Comparison of ENCODE assay signal across 8 cellular contexts in the genomic region with DNA sequence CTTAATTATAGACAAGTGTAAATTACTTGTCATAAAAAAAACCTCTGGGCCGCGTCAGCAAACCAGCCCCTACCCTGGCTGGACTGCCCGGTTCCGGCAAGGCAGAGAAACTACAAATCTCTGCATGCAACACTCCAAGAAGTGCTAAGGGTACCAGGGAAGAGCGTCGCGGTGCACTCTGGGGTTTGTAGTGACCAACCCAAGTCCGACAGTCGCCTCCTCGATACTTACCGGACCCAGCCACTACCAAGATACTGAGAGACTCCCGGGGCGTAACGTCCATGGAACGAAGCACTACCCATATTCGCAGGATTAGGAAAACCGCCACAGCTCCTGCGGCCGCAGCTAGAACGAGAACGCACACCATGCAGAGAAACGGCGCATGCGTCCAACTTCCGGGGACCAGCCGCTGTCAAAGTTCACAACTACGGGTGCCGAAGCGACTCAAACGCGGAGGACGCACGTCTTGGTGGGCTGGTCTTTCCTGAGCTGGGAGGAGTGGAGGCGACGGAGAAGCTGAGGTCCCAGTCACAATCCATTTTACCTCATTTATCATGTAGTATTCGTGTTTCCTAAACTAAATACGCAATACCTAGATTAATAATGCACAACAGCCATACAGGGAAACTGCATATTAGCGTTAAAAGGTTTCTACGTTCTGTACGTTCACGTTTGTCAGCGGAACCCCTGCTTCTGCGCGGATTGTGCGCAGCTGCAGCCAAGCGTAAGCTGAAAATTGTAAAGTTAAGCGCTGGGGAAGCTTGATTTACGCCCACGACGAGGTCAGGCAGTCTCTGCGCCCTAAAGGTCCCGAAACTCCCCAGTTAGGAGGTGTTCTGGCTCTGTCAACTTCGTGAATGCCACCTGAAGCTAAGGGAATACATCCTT. TPM values are rescaled to one million over a fixed set of nuclear protein-coding genes. Genes with fewer than 3 reads are reported as not detected.
A peak's percentile ranks its signal among the peaks of the same experiment; 100 is the strongest.
DNase-seq lines count a peak whose midpoint lies in the region; ATAC-seq and TF ChIP-seq lines count a peak whose summit lies in the region.

A gene with protein sequence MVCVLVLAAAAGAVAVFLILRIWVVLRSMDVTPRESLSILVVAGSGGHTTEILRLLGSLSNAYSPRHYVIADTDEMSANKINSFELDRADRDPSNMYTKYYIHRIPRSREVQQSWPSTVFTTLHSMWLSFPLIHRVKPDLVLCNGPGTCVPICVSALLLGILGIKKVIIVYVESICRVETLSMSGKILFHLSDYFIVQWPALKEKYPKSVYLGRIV (minus strand): TSS at position 420 of the 888 bp plus-strand sequence. CDS start 53 bp downstream, at position 367.

- H3K4me3 ChIP-seq in LNCaP clone FGC (ENCODE audit: low read depth, low read length), result peak within 1 kb of the TSS; percentile 85

- no peaks in the 10 kb centered on the region for H3K9me3 Mint-ChIP-seq in activated T-helper 2 cell treated with anti-CD3 and anti-CD28 coated beads, Interferon-gamma antibody, Interleukin-2, Interleukin-4, amounts not matched to agents 10 μg/mL and 5 μg/mL and 100 μg/mL, durations not matched to agents 14 hours and 24 hours and 36 hours
- H3K9me3 Mint-ChIP-seq in naive thymus-derived CD8-positive, alpha-beta T cell, result no peaks in the 10 kb centered on the region
- H3K9me3 Mint-ChIP-seq in stimulated activated naive B cell treated with anti-CD40 and anti-IgM and Interleukin-4, amounts not matched to agents 10 μg/mL and 1 μg/mL and 100 μg/mL, for 72 hours, result no peaks in the 10 kb centered on the region

- peak; percentile 94 for DNase-seq in EH (ENCODE audit: low read depth)
- DNase-seq in H4 (ENCODE audit: low spot score), result peak; percentile 85
- DNase-seq in LNCaP clone FGC (ENCODE audit: low read depth), result peak; percentile 92
- DNase-seq in RPMI8226, result peak; percentile 90
- peak; percentile 88 for DNase-seq in activated T-helper 2 cell treated with anti-CD3 and anti-CD28 coated beads, Interferon-gamma antibody, Interleukin-2, Interleukin-4, amounts not matched to agents 10 μg/mL and 5 μg/mL and 100 μg/mL, durations not matched to agents 14 hours and 24 hours and 36 hours (ENCODE audit: low spot score)
- peak; percentile 97 for DNase-seq in fibroblast of peridontal ligament (ENCODE audit: extremely low read depth)
- peak; percentile 86 to 98 (median 92) for DNase-seq in naive thymus-derived CD8-positive, alpha-beta T cell
- DNase-seq in stimulated activated naive B cell treated with anti-CD40 and anti-IgM and Interleukin-4, amounts not matched to agents 10 μg/mL and 1 μg/mL and 100 μg/mL, for 72 hours, result peak; percentile 89

- no peaks in the 10 kb centered on the region for H3K36me3 Mint-ChIP-seq in activated T-helper 2 cell treated with anti-CD3 and anti-CD28 coated beads, Interferon-gamma antibody, Interleukin-2, Interleukin-4, amounts not matched to agents 10 μg/mL and 5 μg/mL and 100 μg/mL, durations not matched to agents 14 hours and 24 hours and 36 hours (ENCODE audit: low read depth)
- H3K36me3 Mint-ChIP-seq in naive thymus-derived CD8-positive, alpha-beta T cell, result peaks cover 0 to 5% (median 2%) of the 10 kb centered on the region in 3 donors
- peaks cover 3 to 5% of the 10 kb centered on the region in 2 donors for H3K36me3 Mint-ChIP-seq in stimulated activated naive B cell treated with anti-CD40 and anti-IgM and Interleukin-4, amounts not matched to agents 10 μg/mL and 1 μg/mL and 100 μg/mL, for 72 hours

- H3K27me3 Mint-ChIP-seq in activated T-helper 2 cell treated with anti-CD3 and anti-CD28 coated beads, Interferon-gamma antibody, Interleukin-2, Interleukin-4, amounts not matched to agents 10 μg/mL and 5 μg/mL and 100 μg/mL, durations not matched to agents 14 hours and 24 hours and 36 hours (ENCODE audit: low read depth), result no peaks in the 10 kb centered on the region
- peaks cover 0 to 11% (median 0%) of the 10 kb centered on the region in 5 donors for H3K27me3 Mint-ChIP-seq in naive thymus-derived CD8-positive, alpha-beta T cell
- H3K27me3 Mint-ChIP-seq in stimulated activated naive B cell treated with anti-CD40 and anti-IgM and Interleukin-4, amounts not matched to agents 10 μg/mL and 1 μg/mL and 100 μg/mL, for 72 hours, result no peaks in the 10 kb centered on the region

- intact Hi-C loops in activated T-helper 2 cell treated with anti-CD3 and anti-CD28 coated beads, Interferon-gamma antibody, Interleukin-2, Interleukin-4, amounts not matched to agents 10 μg/mL and 5 μg/mL and 100 μg/mL, durations not matched to agents 14 hours and 24 hours and 36 hours (cut with micrococcal nuclease), result loop anchor here (1.0 to 5.0 kb wide), 6 partner anchors 12 to 1650 kb away; partner anchors contain the start of genes ABCD3 and RWDD3

- POLR2A ChIA-PET in naive thymus-derived CD8-positive, alpha-beta T cell (lab: Charles Lee), result interaction anchor here (0.6 to 2.2 kb wide), 14 partner anchors 12 to 1994 kb away, joined by 3 to 36 read pairs (median 4); partner anchors contain the start of genes ABCD3, CNN3, DNTTIP2 and DR1

- peak within 1 kb of the TSS; percentile 95 for H3K27ac Mint-ChIP-seq in activated T-helper 2 cell treated with anti-CD3 and anti-CD28 coated beads, Interferon-gamma antibody, Interleukin-2, Interleukin-4, amounts not matched to agents 10 μg/mL and 5 μg/mL and 100 μg/mL, durations not matched to agents 14 hours and 24 hours and 36 hours
- peak within 1 kb of the TSS; percentile 96 to 99 (median 99) for H3K27ac Mint-ChIP-seq in naive thymus-derived CD8-positive, alpha-beta T cell
- peak within 1 kb of the TSS; percentile 100 for H3K27ac Mint-ChIP-seq in stimulated activated naive B cell treated with anti-CD40 and anti-IgM and Interleukin-4, amounts not matched to agents 10 μg/mL and 1 μg/mL and 100 μg/mL, for 72 hours

- TF ChIP-seq CTCF in LNCaP clone FGC (IDR thresholded peaks at IDR 0.05; ENCODE audit: control insufficient read depth, extremely low read depth, insufficient read depth), result no peak

- peaks cover 11% of the 10 kb centered on the region for H3K4me1 Mint-ChIP-seq in activated T-helper 2 cell treated with anti-CD3 and anti-CD28 coated beads, Interferon-gamma antibody, Interleukin-2, Interleukin-4, amounts not matched to agents 10 μg/mL and 5 μg/mL and 100 μg/mL, durations not matched to agents 14 hours and 24 hours and 36 hours (ENCODE audit: low read depth)
- peaks cover 9 to 20% (median 15%) of the 10 kb centered on the region in 4 donors for H3K4me1 Mint-ChIP-seq in naive thymus-derived CD8-positive, alpha-beta T cell
- H3K4me1 Mint-ChIP-seq in stimulated activated naive B cell treated with anti-CD40 and anti-IgM and Interleukin-4, amounts not matched to agents 10 μg/mL and 1 μg/mL and 100 μg/mL, for 72 hours, result peaks cover 13 to 17% of the 10 kb centered on the region in 2 donors

- peak within 1 kb of the TSS; percentile 98 for H3K4me3 Mint-ChIP-seq in activated T-helper 2 cell treated with anti-CD3 and anti-CD28 coated beads, Interferon-gamma antibody, Interleukin-2, Interleukin-4, amounts not matched to agents 10 μg/mL and 5 μg/mL and 100 μg/mL, durations not matched to agents 14 hours and 24 hours and 36 hours (ENCODE audit: low read depth)
- peak within 1 kb of the TSS; percentile 94 to 99 (median 99) for H3K4me3 Mint-ChIP-seq in naive thymus-derived CD8-positive, alpha-beta T cell
- H3K4me3 Mint-ChIP-seq in stimulated activated naive B cell treated with anti-CD40 and anti-IgM and Interleukin-4, amounts not matched to agents 10 μg/mL and 1 μg/mL and 100 μg/mL, for 72 hours, result peak within 1 kb of the TSS; percentile 98 to 100

- ATAC-seq in naive thymus-derived CD8-positive, alpha-beta T cell, result peak; percentile 93 to 95
- ATAC-seq in stimulated activated naive B cell treated with anti-CD40 and anti-IgM and Interleukin-4, amounts not matched to agents 10 μg/mL and 1 μg/mL and 100 μg/mL, for 72 hours (replicated peaks), result peak; percentile 98

RNA-seq across cellular contexts. Expression of the gene that starts here (rescaled TPM):
- total RNA-seq in H4 (2014; rRNA removed; shearing (Covaris generic)), result 1.4 and 1.7 TPM in 2 replicates
- total RNA-seq in activated T-helper 2 cell treated with anti-CD3 and anti-CD28 coated beads, Interferon-gamma antibody, Interleukin-2, Interleukin-4, amounts not matched to agents 10 μg/mL and 5 μg/mL and 100 μg/mL, durations not matched to agents 14 hours and 24 hours and 36 hours, result 2.4 and 3.1 TPM in 2 replicates
- under 1 TPM; 0.74 to 0.83 TPM for total RNA-seq in naive thymus-derived CD8-positive, alpha-beta T cell
- 1 to 10 TPM; 2.3 to 4.2 (median 4.0) TPM for polyA plus RNA-seq in naive thymus-derived CD8-positive, alpha-beta T cell

Comparison
In these comparisons a context has a peak if more than half of its experiments do, and no peak if none do; other contexts are left out.
1. Peak in every context shown above with its lines: DNase-seq, ATAC-seq and H3K4me3 ChIP-seq.